In the genomic region with DNA sequence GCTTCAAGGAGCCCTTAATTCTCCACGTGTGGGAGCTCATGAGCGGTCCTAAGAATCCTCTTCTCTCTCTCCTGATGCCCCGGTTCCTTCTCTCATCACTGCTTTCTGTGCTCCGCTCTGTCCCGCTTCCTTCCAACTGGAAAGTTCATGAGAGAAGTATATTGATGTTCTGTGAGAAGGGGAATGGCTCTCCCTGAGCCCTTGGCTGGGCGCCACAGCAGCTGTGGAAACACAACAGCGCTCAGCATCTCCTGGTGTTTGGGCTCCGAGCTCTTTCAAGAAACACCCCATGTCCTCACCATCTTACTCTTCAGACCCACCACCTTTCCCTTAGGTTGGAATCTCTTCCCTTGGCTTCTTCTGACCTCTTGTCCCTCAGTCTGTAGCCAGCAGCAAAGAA, we compare ENCODE assay signal across 11 cellular contexts.
A peak's percentile ranks its signal among the peaks of the same experiment; 100 is the strongest.
DNase-seq lines count a peak whose midpoint lies in the region; ATAC-seq and TF ChIP-seq lines count a peak whose summit lies in the region.
"Had no signal": no experiment of that assay in that cellular context is flagged by ENCODE, and none has a peak within 500 bp of the region (broad histone marks: within the 10 kb centered on the region; RNA-seq: fewer than 3 reads in every experiment).

No MANE protein-coding gene starts in this region.

- no peaks in the 10 kb centered on the region for H3K9me3 ChIP-seq in IMR-90 (ENCODE audit: control insufficient read depth, insufficient read depth, low read length)
- no peaks in the 10 kb centered on the region for H3K9me3 ChIP-seq in skeletal muscle tissue (ENCODE audit: control insufficient read depth in 3 of 3, low read length in 3 of 3)
- no peaks in the 10 kb centered on the region for H3K9me3 ChIP-seq in mesenchymal stem cell (ENCODE audit: control insufficient read depth, low read length)
- H3K9me3 ChIP-seq in SK-N-SH, result no peaks in the 10 kb centered on the region
- H3K9me3 ChIP-seq in spleen, result peaks cover 0 to 19% (median 9%) of the 10 kb centered on the region in 8 donors

- no TSS peak for BruUV-seq in IMR-90 (replicated peaks; lab: Mats Ljungman, UMichigan)

- TF ChIP-seq CTCF in IMR-90 (conservative IDR thresholded peaks at IDR 0.05; ENCODE audit: low read depth, low read length) (no peak), choroid plexus epithelial cell (conservative IDR thresholded peaks at IDR 0.05; ENCODE audit: low read depth, low read length) (no peak), SK-N-SH (IDR thresholded peaks at IDR 0.05) (no peak), spleen (IDR thresholded peaks at IDR 0.05 in 8 of 11, conservative IDR thresholded peaks at IDR 0.05 in 3 of 11) (no peak)

- H2AK9ac ChIP-seq in IMR-90 (replicated peaks; ENCODE audit: low read depth, low read length, poor library complexity), result no peak overlapping the region

- no peaks in the 10 kb centered on the region for H3K9me2 ChIP-seq in SK-N-SH

- 0 out of 2 replicates have a peak overlapping the region, but pooled peaks have one; percentile 62 for H2BK20ac ChIP-seq in IMR-90 (ENCODE audit: low read depth, low read length)

- intact Hi-C loops in IMR-90 (cut with micrococcal nuclease) (no loop called here), spleen (cut with DNase I; ENCODE audit: low total_unique reads) (no loop called here)

- H3K14ac ChIP-seq in IMR-90 (replicated peaks; ENCODE audit: low read depth, low read length) (peak overlapping the region; percentile 55), mesenchymal stem cell (ENCODE audit: low read length in 2 of 2) (no peak overlapping the region)

- dilution Hi-C loops in IMR-90 (cut with HindIII; ENCODE audit: low sequenced_read_pairs, unreplicated experiment), result no loop called here

- DNase-seq in IMR-90, result peak; percentile 54
- DNase-seq in choroid plexus epithelial cell (ENCODE audit: low read depth), result peak; percentile 82
- peak in 27 of 51 donors; percentile 10 to 71 (median 35) for DNase-seq in hypothalamus (lab: John Stamatoyannopoulos, UW)
- no peak for DNase-seq in activated gamma-delta T cell (lab: John Stamatoyannopoulos, UW)
- no peak for DNase-seq in mesenchymal stem cell
- no peak for DNase-seq in SK-N-SH
- DNase-seq in spleen, result no peak
- DNase-seq: activated naive CD8-positive, alpha-beta T cell treated with anti-CD3 and anti-CD28 coated beads for 36 hours; NCI-H2171 had no signal

- H3K18ac ChIP-seq in IMR-90 (ENCODE audit: low read depth, low read length) (no peak overlapping the region), mesenchymal stem cell (ENCODE audit: low read depth in 1 of 2, low read length in 2 of 2) (no peak overlapping the region)

- no peak overlapping the region for H4K5ac ChIP-seq in IMR-90 (ENCODE audit: low read depth, low read length)

- H3K36me3 ChIP-seq in IMR-90 (ENCODE audit: control insufficient read depth, insufficient read depth, low read length) (no peaks in the 10 kb centered on the region), skeletal muscle tissue (ENCODE audit: control insufficient read depth in 3 of 3, insufficient read depth in 3 of 3, low read length in 3 of 3) (no peaks in the 10 kb centered on the region), mesenchymal stem cell (ENCODE audit: control insufficient read depth in 1 of 2, insufficient read depth in 2 of 2, low read depth in 1 of 2, low read length in 2 of 2) (no peaks in the 10 kb centered on the region), SK-N-SH (replicated peaks in 1 of 2; ENCODE audit: control insufficient read depth in 1 of 2, insufficient read depth in 2 of 2, low read length in 1 of 2) (no peaks in the 10 kb centered on the region), spleen (peaks cover 0 to 29% (median 2%) of the 10 kb centered on the region in 6 donors)

- H4K8ac ChIP-seq in IMR-90 (ENCODE audit: low read depth in 2 of 2, low read length in 2 of 2) (peak overlapping the region in 1 of 2 experiments; percentile 21; a peak in 1 of 4 replicates), mesenchymal stem cell (ENCODE audit: low read length) (no peak overlapping the region)

- POLR2A ChIA-PET in IMR-90 (lab: Charles Lee; ENCODE audit: unreplicated experiment), result interaction anchor here (0.5 kb wide), 1 partner anchor 78 kb away, joined by 4 read pairs; no protein-coding TSS in a partner anchor
- POLR2A ChIA-PET in SK-N-SH (lab: Yijun Ruan, JAX), result no interaction called here

- H2BK15ac ChIP-seq in IMR-90 (ENCODE audit: low read depth, low read length), result no peak overlapping the region
- H2BK15ac ChIP-seq in mesenchymal stem cell (ENCODE audit: low read depth, poor library complexity, severe bottlenecking), result no peak overlapping the region

- 31% methylated on average over 3 of the region's 8 CpGs; no CpG with 5 or more reads in 1 of the 2 experiments for WGBS in IMR-90 (ENCODE audit: extremely low coverage in 2 of 2, insufficient read length in 1 of 2), 2 experiments
- 84% methylated on average over 5 of the region's 8 CpGs for WGBS in mesenchymal stem cell
- 94% methylated on average over 8 of the region's 8 CpGs for WGBS in SK-N-SH (ENCODE audit: low lambda C conversion rate)
- WGBS in spleen, 5 donors, result 86 to 96% (median 94%) methylated on average over 8 of the region's 8 CpGs

- H3K56ac ChIP-seq in IMR-90 (ENCODE audit: extremely low read depth, insufficient read depth, low read length), result no peak overlapping the region

- H3K4me2 ChIP-seq in IMR-90 (ENCODE audit: low read depth, low read length) (no peak overlapping the region), mesenchymal stem cell (ENCODE audit: low read length, poor library complexity, severe bottlenecking) (no peak overlapping the region), SK-N-SH (no peak overlapping the region)
- H3K4me2 ChIP-seq: BLaER1 treated with 17β-estradiol and CSF1 and Interleukin-3, amounts not matched to agents 10 nM and 100 nM had no signal

- H3K4me1 ChIP-seq in IMR-90 (ENCODE audit: control insufficient read depth, insufficient read depth, low read length), result peaks cover 10% of the 10 kb centered on the region
- H3K4me1 ChIP-seq in skeletal muscle tissue (ENCODE audit: control insufficient read depth in 3 of 3, insufficient read depth in 3 of 3, low read length in 3 of 3), result peaks cover 22 to 28% (median 28%) of the 10 kb centered on the region in 3 donors
- H3K4me1 ChIP-seq in mesenchymal stem cell (ENCODE audit: control insufficient read depth, insufficient read depth, low read depth, low read length), result no peaks in the 10 kb centered on the region
- H3K4me1 ChIP-seq in SK-N-SH (ENCODE audit: control insufficient read depth in 1 of 2, insufficient read depth in 2 of 2, low read depth in 1 of 2, low read length in 1 of 2), result peaks cover 6 to 21% of the 10 kb centered on the region in 2 experiments; a peak in 3 of 4 replicates
- peaks cover 0 to 12% (median 4%) of the 10 kb centered on the region in 6 donors for H3K4me1 ChIP-seq in spleen

- H4K20me1 ChIP-seq in IMR-90 (ENCODE audit: insufficient read depth, low read length) (no peaks in the 10 kb centered on the region), SK-N-SH (ENCODE audit: insufficient read depth) (no peaks in the 10 kb centered on the region)

- H2AFZ ChIP-seq in IMR-90 (replicated peaks; ENCODE audit: low read length, poor library complexity) (no peak overlapping the region), mesenchymal stem cell (ENCODE audit: low read depth, low read length) (no peak overlapping the region), SK-N-SH (ENCODE audit: low read depth) (no peak overlapping the region)

- no peak for ATAC-seq in IMR-90 (ENCODE audit: low read depth)

- no peak for TF ChIP-seq POLR2A in IMR-90 (IDR thresholded peaks at IDR 0.05; ENCODE audit: low read depth, low read length)
- no peak for TF ChIP-seq POLR2A in spleen (IDR thresholded peaks at IDR 0.05)

- no peak overlapping the region for H2BK12ac ChIP-seq in mesenchymal stem cell (ENCODE audit: low read length in 2 of 2)

- TF ChIP-seq RAD21 in IMR-90 (IDR thresholded peaks at IDR 0.05; ENCODE audit: low read length) (no peak), SK-N-SH (IDR thresholded peaks at IDR 0.05; ENCODE audit: low read length) (no peak)

- peak overlapping the region; percentile 2; the same call in 1 of the 2 replicates for H3K4ac ChIP-seq in IMR-90 (ENCODE audit: low read depth, low read length)
- no peak overlapping the region for H3K4ac ChIP-seq in mesenchymal stem cell (ENCODE audit: low read depth in 1 of 2, low read length in 2 of 2)

- peaks cover 0 to 17% of the 10 kb centered on the region in 2 experiments; a peak in 1 of 4 replicates for H3K79me1 ChIP-seq in IMR-90 (ENCODE audit: low read depth in 1 of 2, low read length in 2 of 2)
- no peaks in the 10 kb centered on the region for H3K79me1 ChIP-seq in mesenchymal stem cell (replicated peaks; ENCODE audit: low read length, poor library complexity, severe bottlenecking)

- H3K4me3 ChIP-seq in IMR-90 (ENCODE audit: insufficient read depth, low read depth, low read length) (no peak overlapping the region), choroid plexus epithelial cell (ENCODE audit: low read depth, low read length) (no peak overlapping the region), skeletal muscle tissue (ENCODE audit: low read length in 3 of 3) (no peak overlapping the region), mesenchymal stem cell (ENCODE audit: insufficient read depth in 1 of 2, low read depth in 1 of 2, low read length in 2 of 2) (no peak overlapping the region), SK-N-SH (ENCODE audit: low read depth in 2 of 2, low read length in 1 of 2) (no peak overlapping the region), spleen (no peak overlapping the region)
- H3K4me3 ChIP-seq: BLaER1 treated with 17β-estradiol and CSF1 and Interleukin-3, amounts not matched to agents 10 nM and 100 nM had no signal

- H3K27me3 ChIP-seq in IMR-90 (ENCODE audit: control insufficient read depth, insufficient read depth, low read length) (no peaks in the 10 kb centered on the region), skeletal muscle tissue (ENCODE audit: control insufficient read depth in 3 of 3, insufficient read depth in 3 of 3, low read length in 3 of 3) (no peaks in the 10 kb centered on the region), mesenchymal stem cell (ENCODE audit: control insufficient read depth in 1 of 2, insufficient read depth in 1 of 2, low read length in 2 of 2) (no peaks in the 10 kb centered on the region), SK-N-SH (ENCODE audit: insufficient read depth) (no peaks in the 10 kb centered on the region), spleen (replicated peaks in 1 of 7) (no peaks in the 10 kb centered on the region)
- H3K27me3 ChIP-seq: BLaER1 treated with 17β-estradiol and CSF1 and Interleukin-3, amounts not matched to agents 10 nM and 100 nM had no signal

- H2AK5ac ChIP-seq in IMR-90 (ENCODE audit: low read depth, low read length) (peak overlapping the region; percentile 37), mesenchymal stem cell (ENCODE audit: low read length, severe bottlenecking) (no peak overlapping the region)

- no peak overlapping the region for H4K91ac ChIP-seq in IMR-90 (ENCODE audit: insufficient read depth, low read depth, low read length)
- H4K91ac ChIP-seq in mesenchymal stem cell (ENCODE audit: low read length), result no peak overlapping the region

- H3K27ac ChIP-seq in IMR-90 (ENCODE audit: insufficient read depth, low read length) (no peak overlapping the region), skeletal muscle tissue (ENCODE audit: low read depth, low read length) (peak overlapping the region; percentile 67), mesenchymal stem cell (ENCODE audit: low read length, poor library complexity, severe bottlenecking) (no peak overlapping the region), SK-N-SH (ENCODE audit: low read depth in 2 of 2, low read length in 1 of 2) (no peak overlapping the region), spleen (no peak overlapping the region)
- H3K27ac ChIP-seq: BLaER1 treated with 17β-estradiol and CSF1 and Interleukin-3, amounts not matched to agents 10 nM and 100 nM had no signal

- TF ChIP-seq EP300 in SK-N-SH (IDR thresholded peaks at IDR 0.05; ENCODE audit: borderline replicate concordance in 1 of 2, low read depth in 1 of 2, low read length in 1 of 2), result no peak

- no peaks in the 10 kb centered on the region for H3K79me2 ChIP-seq in SK-N-SH (ENCODE audit: insufficient read depth)

- H3K9ac ChIP-seq in IMR-90 (ENCODE audit: low read depth, low read length) (no peak overlapping the region), skeletal muscle tissue (ENCODE audit: low read depth in 1 of 3, low read length in 3 of 3) (no peak overlapping the region), mesenchymal stem cell (ENCODE audit: low read length) (no peak overlapping the region), SK-N-SH (no peak overlapping the region)
- H3K9ac ChIP-seq: BLaER1 treated with 17β-estradiol and CSF1 and Interleukin-3, amounts not matched to agents 10 nM and 100 nM had no signal

- H3F3A ChIP-seq in SK-N-SH (replicated peaks; ENCODE audit: insufficient read depth), result peaks cover 15% of the 10 kb centered on the region

- H2BK5ac ChIP-seq in IMR-90 (ENCODE audit: low read depth, low read length, poor library complexity, severe bottlenecking) (no peak overlapping the region), mesenchymal stem cell (ENCODE audit: low read depth, low read length, poor library complexity, severe bottlenecking) (no peak overlapping the region)

- H2BK120ac ChIP-seq in IMR-90 (ENCODE audit: low read depth, low read length), result no peak overlapping the region
- H2BK120ac ChIP-seq in mesenchymal stem cell (ENCODE audit: low read depth, low read length), result no peak overlapping the region

- CTCF ChIA-PET in IMR-90 (lab: Yijun Ruan, JAX) (no interaction called here), SK-N-SH (lab: Yijun Ruan, JAX) (interaction anchor here (0.6 kb wide), 1 partner anchor 17 kb away, joined by 3 read pairs; no protein-coding TSS in a partner anchor)

- H3K23ac ChIP-seq in IMR-90 (ENCODE audit: low read depth, low read length), result 0 out of 2 replicates have a peak overlapping the region, but pooled peaks have one; percentile 17
- H3K23ac ChIP-seq in mesenchymal stem cell (ENCODE audit: low read length in 2 of 2), result no peak overlapping the region

- H3K9me1 ChIP-seq in IMR-90 (ENCODE audit: insufficient read depth, low read length), result no peaks in the 10 kb centered on the region

- in situ Hi-C loops in IMR-90 (cut with MboI; ENCODE audit: low sequenced_read_pairs), result no loop called here

Comparison
In these comparisons a context has a peak if more than half of its experiments do, and no peak if none do; other contexts are left out.
1. DNase-seq: peak in IMR-90 (single experiment), choroid plexus epithelial cell (single experiment) and hypothalamus (27 of 51); none in activated gamma-delta T cell (single experiment), mesenchymal stem cell (single experiment), SK-N-SH (single experiment) and spleen (single experiment).